ENCODE assay signal across 20 cellular contexts in genomic region chr3:176296066-176296597, GRCh38.
DNase-seq lines count a peak whose midpoint lies in the region; ATAC-seq and FAIRE-seq lines count a peak whose summit lies in the region.
"Had no signal": no experiment of that assay in that cellular context is flagged by ENCODE, and none has a peak within 500 bp of the region (broad histone marks: within the 10 kb centered on the region; RNA-seq: fewer than 3 reads in every experiment).

No MANE protein-coding gene starts in this region.

- H3K27ac ChIP-seq in GM23248 (no peak overlapping the region), mesendoderm (ENCODE audit: low read depth, low read length) (no peak overlapping the region)
- H3K27ac ChIP-seq: RWPE1 had no signal

- no peak overlapping the region for H4K5ac ChIP-seq in mesendoderm (ENCODE audit: low read length)

- peaks cover 13% of the 10 kb centered on the region for H3K4me1 ChIP-seq in GM23248 (ENCODE audit: insufficient read depth)
- H3K4me1 ChIP-seq in mesendoderm (ENCODE audit: control insufficient read depth, low read depth, low read length), result no peaks in the 10 kb centered on the region

- ATAC-seq in HG02571 (IDR thresholded peaks at IDR 0.05; ENCODE audit: unreplicated experiment), result no peak
- ATAC-seq: K562 had no signal

- in situ Hi-C loops in GM23248 (cut with MboI), result no loop called here

- 0 out of 2 replicates have a peak, but pooled peaks cover 4% of the 10 kb centered on the region for H3F3A ChIP-seq in GM23248 (ENCODE audit: insufficient read depth)

- H2AK5ac ChIP-seq in mesendoderm (ENCODE audit: low read length), result no peak overlapping the region

- no peak overlapping the region for H2BK15ac ChIP-seq in mesendoderm (replicated peaks; ENCODE audit: low read depth)

- no peaks in the 10 kb centered on the region for H4K20me1 ChIP-seq in GM23248 (ENCODE audit: insufficient read depth)

- H3K56ac ChIP-seq in mesendoderm (ENCODE audit: low read length), result no peak overlapping the region

- H2BK5ac ChIP-seq in mesendoderm (ENCODE audit: low read length), result no peak overlapping the region

- H2AFZ ChIP-seq in GM23248, result peak overlapping the region; percentile 43; the same call in 1 of the 2 replicates

- H4K8ac ChIP-seq in mesendoderm (ENCODE audit: low read depth, low read length), result no peak overlapping the region

- H3K9ac ChIP-seq in GM23248 (no peak overlapping the region), mesendoderm (ENCODE audit: low read length) (no peak overlapping the region)

- no peak overlapping the region for H3K4ac ChIP-seq in mesendoderm (ENCODE audit: low read depth, low read length)

- FAIRE-seq in frontal cortex (lab: Jason Lieb, UNC), result no peak
- FAIRE-seq: K562 had no signal

- H3K79me2 ChIP-seq in GM23248 (ENCODE audit: insufficient read depth), result no peaks in the 10 kb centered on the region
- no peaks in the 10 kb centered on the region for H3K79me2 ChIP-seq in mesendoderm (ENCODE audit: control insufficient read depth, insufficient read depth, low read length)

- peak; percentile 21 for DNase-seq in AG20443 (ENCODE audit: low spot score)
- peak; percentile 29 for DNase-seq in GM23248
- peak; percentile 12 for DNase-seq in astrocyte of the hippocampus (ENCODE audit: low read depth, low spot score)
- peak; percentile 40 for DNase-seq in mesendoderm
- no peak for DNase-seq in H7
- no peak for DNase-seq in frontal cortex (ENCODE audit: low spot score in 2 of 2)
- no peak for DNase-seq in activated CD4-positive, CD25-positive, alpha-beta regulatory T cell treated with anti-CD3 and anti-CD28 coated beads, Interleukin-2, amount 50 U/mL, for 72 hours
- DNase-seq: CD4-positive, CD25-positive, alpha-beta regulatory T cell; COR-L47; DMS 273 treated with DMSO at 0.1 percent for 48 hours; EL; NCI-H1092 treated with DMSO at 0.1 percent for 48 hours; NCI-H1694; NCI-H2081 treated with DMSO at 0.1 percent for 48 hours; NCI-H774; SIG-M5; T-helper 1 cell had no signal

- 54 to 58% methylated on average over 1 of the region's 1 CpG for WGBS in GM23248 (ENCODE audit: low coverage in 1 of 2, low lambda C conversion rate in 2 of 2, missing lambda C conversion rate in 2 of 2), 2 experiments
- no CpG with 5 or more reads among the region's 1 CpG for WGBS in mesendoderm (ENCODE audit: extremely low coverage, insufficient coverage, low lambda C conversion rate)

- H3K18ac ChIP-seq in mesendoderm (ENCODE audit: low read length), result no peak overlapping the region

- H3K4me3 ChIP-seq in GM23248, result no peak overlapping the region
- no peak overlapping the region for H3K4me3 ChIP-seq in mesendoderm (ENCODE audit: low read length)
- no peak overlapping the region for H3K4me3 ChIP-seq in H7 (ENCODE audit: insufficient read depth, low read depth, low read length)
- H3K4me3 ChIP-seq: K562 had no signal

- H3K79me1 ChIP-seq in mesendoderm (ENCODE audit: low read length), result no peaks in the 10 kb centered on the region

- no peaks in the 10 kb centered on the region for H3K9me2 ChIP-seq in GM23248 (ENCODE audit: insufficient read depth)

- H3K23ac ChIP-seq in mesendoderm (ENCODE audit: low read length), result no peak overlapping the region

- H3K9me3 ChIP-seq in GM23248 (ENCODE audit: low read depth), result no peaks in the 10 kb centered on the region

- H3K4me2 ChIP-seq in GM23248 (ENCODE audit: unreplicated experiment), result peak overlapping the region; percentile 9
- no peak overlapping the region for H3K4me2 ChIP-seq in mesendoderm (ENCODE audit: low read length)

- H3K27me3 ChIP-seq in GM23248 (replicated peaks; ENCODE audit: insufficient read depth) (no peaks in the 10 kb centered on the region), mesendoderm (ENCODE audit: insufficient read depth, low read length, poor library complexity) (no peaks in the 10 kb centered on the region), H7 (ENCODE audit: control insufficient read depth, insufficient read depth, low read length) (no peaks in the 10 kb centered on the region)

- no peaks in the 10 kb centered on the region for H3K36me3 ChIP-seq in GM23248 (ENCODE audit: low read depth)
- H3K36me3 ChIP-seq in mesendoderm (ENCODE audit: control insufficient read depth, insufficient read depth, low read length), result no peaks in the 10 kb centered on the region
- peaks cover 2% of the 10 kb centered on the region for H3K36me3 ChIP-seq in H7 (replicated peaks; ENCODE audit: control insufficient read depth, insufficient read depth, low read length)

- no peak overlapping the region for H2BK120ac ChIP-seq in mesendoderm (ENCODE audit: low read depth, low read length)

Comparison
In these comparisons a context has a peak if more than half of its experiments do, and no peak if none do; other contexts are left out.
1. DNase-seq: peak in AG20443 (single experiment), GM23248 (single experiment), astrocyte of the hippocampus (single experiment) and mesendoderm (single experiment); none in H7 (single experiment), frontal cortex (0 of 2) and activated CD4-positive, CD25-positive, alpha-beta regulatory T cell treated with anti-CD3 and anti-CD28 coated beads, Interleukin-2, amount 50 U/mL, for 72 hours (single experiment).